ENCODE assay signal across 17 cellular contexts in genomic region chr10:70649526-70649925, GRCh38. TPM values are rescaled to one million over a fixed set of nuclear protein-coding genes. Genes with fewer than 3 reads are reported as not detected.
A peak's percentile ranks its signal among the peaks of the same experiment; 100 is the strongest.
DNase-seq lines count a peak whose midpoint lies in the region; ATAC-seq, FAIRE-seq and TF ChIP-seq lines count a peak whose summit lies in the region.
"Had no signal": no experiment of that assay in that cellular context is flagged by ENCODE, and none has a peak within 500 bp of the region (broad histone marks: within the 10 kb centered on the region; RNA-seq: fewer than 3 reads in every experiment).

No MANE protein-coding gene starts in this region.

- ATAC-seq in pancreas (no peak), GM21529 (IDR thresholded peaks at IDR 0.05; ENCODE audit: unreplicated experiment) (no peak), HG03342 (IDR thresholded peaks at IDR 0.05; ENCODE audit: unreplicated experiment) (no peak)
- ATAC-seq: right lobe of liver had no signal

- H3K36me3 Mint-ChIP-seq in activated T-helper 1 cell treated with anti-CD3 and anti-CD28 coated beads, Interleukin-12 subunit alpha, Interleukin-12 subunit beta, Interleukin-2, Interleukin-4 antibody, amounts not matched to agents 30 ng/mL and 10 ng/mL and 1 ng/mL, durations not matched to agents 14 hours and 24 hours and 36 hours (ENCODE audit: low read depth): no peaks in the 10 kb centered on the region

- no peaks in the 10 kb centered on the region for H3K27me3 ChIP-seq in pancreas
- H3K27me3 ChIP-seq: right lobe of liver, SJCRH30, testis had no signal

- peaks cover 1% of the 10 kb centered on the region for H3K27me3 Mint-ChIP-seq in activated T-helper 1 cell treated with anti-CD3 and anti-CD28 coated beads, Interleukin-12 subunit alpha, Interleukin-12 subunit beta, Interleukin-2, Interleukin-4 antibody, amounts not matched to agents 30 ng/mL and 10 ng/mL and 1 ng/mL, durations not matched to agents 14 hours and 24 hours and 36 hours (ENCODE audit: insufficient read depth)

- peaks cover 6% of the 10 kb centered on the region for H3K4me1 Mint-ChIP-seq in activated T-helper 1 cell treated with anti-CD3 and anti-CD28 coated beads, Interleukin-12 subunit alpha, Interleukin-12 subunit beta, Interleukin-2, Interleukin-4 antibody, amounts not matched to agents 30 ng/mL and 10 ng/mL and 1 ng/mL, durations not matched to agents 14 hours and 24 hours and 36 hours (ENCODE audit: low read depth)

- peak; percentile 28 for DNase-seq in DMS53 treated with DMSO at 0.1 percent for 48 hours (lab: John Stamatoyannopoulos, UW; ENCODE audit: unreplicated experiment)
- DNase-seq in T1000 (lab: John Stamatoyannopoulos, UW): peak; percentile 18
- DNase-seq in islet precursor cell: peak; percentile 60
- no peak for DNase-seq in pancreas
- no peak for DNase-seq in activated T-helper 1 cell treated with anti-CD3 and anti-CD28 coated beads, Interleukin-12 subunit alpha, Interleukin-12 subunit beta, Interleukin-2, Interleukin-4 antibody, amounts not matched to agents 30 ng/mL and 10 ng/mL and 1 ng/mL, durations not matched to agents 14 hours and 24 hours and 36 hours (ENCODE audit: low spot score)
- DNase-seq: activated CD4-positive, CD25-positive, alpha-beta regulatory T cell; activated effector memory CD4-positive, alpha-beta T cell treated with anti-CD3 and anti-CD28 coated beads, Interleukin-2, amount 50 U/mL, for 16 hours; cerebellar nuclear complex; NCI-H1092; NCI-H510A treated with DMSO at 0.1 percent for 48 hours; right lobe of liver; SJCRH30; testis had no signal

- H3K4me3 ChIP-seq in HEK293 (ENCODE audit: low read depth, low read length): no peak overlapping the region
- no peak overlapping the region for H3K4me3 ChIP-seq in pancreas
- H3K4me3 ChIP-seq: esophagus muscularis mucosa, right lobe of liver, SJCRH30, testis had no signal

- H3K9me3 ChIP-seq in HEK293 (ENCODE audit: control insufficient read depth, insufficient read depth, low read depth, low read length) (no peaks in the 10 kb centered on the region), pancreas (no peaks in the 10 kb centered on the region)
- H3K9me3 ChIP-seq: right lobe of liver, testis had no signal

- H3K27ac ChIP-seq in HEK293 (ENCODE audit: extremely low read depth, low read depth, low read length) (no peak overlapping the region), pancreas (no peak overlapping the region)
- H3K27ac ChIP-seq: esophagus muscularis mucosa, right lobe of liver, SJCRH30, testis had no signal

- intact Hi-C loops in pancreas (cut with DNase I): no loop called here
- intact Hi-C loops in activated T-helper 1 cell treated with anti-CD3 and anti-CD28 coated beads, Interleukin-12 subunit alpha, Interleukin-12 subunit beta, Interleukin-2, Interleukin-4 antibody, amounts not matched to agents 30 ng/mL and 10 ng/mL and 1 ng/mL, durations not matched to agents 14 hours and 24 hours and 36 hours (cut with micrococcal nuclease): no loop called here

- FAIRE-seq in pancreas (lab: Jason Lieb, UNC): no peak

- no peak overlapping the region for H3K27ac Mint-ChIP-seq in activated T-helper 1 cell treated with anti-CD3 and anti-CD28 coated beads, Interleukin-12 subunit alpha, Interleukin-12 subunit beta, Interleukin-2, Interleukin-4 antibody, amounts not matched to agents 30 ng/mL and 10 ng/mL and 1 ng/mL, durations not matched to agents 14 hours and 24 hours and 36 hours

- TF ChIP-seq CTCF in HEK293 (tag by site-specific recombination; IDR thresholded peaks at IDR 0.05) (no peak), pancreas (IDR thresholded peaks at IDR 0.05) (no peak)

- H3K4me3 Mint-ChIP-seq in activated T-helper 1 cell treated with anti-CD3 and anti-CD28 coated beads, Interleukin-12 subunit alpha, Interleukin-12 subunit beta, Interleukin-2, Interleukin-4 antibody, amounts not matched to agents 30 ng/mL and 10 ng/mL and 1 ng/mL, durations not matched to agents 14 hours and 24 hours and 36 hours: no peak overlapping the region

- peaks cover 45% of the 10 kb centered on the region for H3K9me3 Mint-ChIP-seq in activated T-helper 1 cell treated with anti-CD3 and anti-CD28 coated beads, Interleukin-12 subunit alpha, Interleukin-12 subunit beta, Interleukin-2, Interleukin-4 antibody, amounts not matched to agents 30 ng/mL and 10 ng/mL and 1 ng/mL, durations not matched to agents 14 hours and 24 hours and 36 hours

- H3K4me1 ChIP-seq in HEK293 (ENCODE audit: control insufficient read depth, insufficient read depth, low read length) (no peaks in the 10 kb centered on the region), pancreas (no peaks in the 10 kb centered on the region)
- H3K4me1 ChIP-seq: right lobe of liver had no signal

- POLR2A ChIA-PET in HEK293 (lab: Yijun Ruan, JAX): no interaction called here

- CTCF ChIA-PET in HEK293 (lab: Yijun Ruan, JAX): no interaction called here

- WGBS in pancreas, 2 donors: 59 to 64% methylated on average over 4 of the region's 4 CpGs

- H3K36me3 ChIP-seq in HEK293 (ENCODE audit: control insufficient read depth in 2 of 2, insufficient read depth in 1 of 2, low read length in 2 of 2) (no peaks in the 10 kb centered on the region), pancreas (no peaks in the 10 kb centered on the region)
- H3K36me3 ChIP-seq: esophagus muscularis mucosa, right lobe of liver, SJCRH30 had no signal

TF ChIP-seq in HEK293, 187 proteins besides CTCF, POLR2A, EP300 and RAD21:
- no peak for TF ChIP-seq ZBTB44 (tag by site-specific recombination; IDR thresholded peaks at IDR 0.05)
- peak; percentile 82 for TF ChIP-seq SCRT2 (tag by site-specific recombination; IDR thresholded peaks at IDR 0.05)

RNA-seq across cellular contexts. Expression of gene ADAMTS14, which starts 22.8 kb away (rescaled TPM):
- total RNA-seq in pancreas: 1 to 10 TPM in 1 of 6 donors, under 1 TPM in 3, not detected in 2; 0.06 to 2.2 (median 0.23) TPM
- under 1 TPM; 0.12 to 0.34 TPM for polyA plus RNA-seq in pancreas
- total RNA-seq in activated T-helper 1 cell treated with anti-CD3 and anti-CD28 coated beads, Interleukin-12 subunit alpha, Interleukin-12 subunit beta, Interleukin-2, Interleukin-4 antibody, amounts not matched to agents 30 ng/mL and 10 ng/mL and 1 ng/mL, durations not matched to agents 14 hours and 24 hours and 36 hours: 0.21 and 0.37 TPM in 2 replicates

RNA-seq across cellular contexts. Expression of gene PRF1, which starts 47.0 kb away (rescaled TPM):
- total RNA-seq in pancreas: 1 to 10 TPM in 3 of 6 donors, under 1 TPM in 3; 0.16 to 1.8 (median 0.76) TPM
- polyA plus RNA-seq in pancreas: under 1 TPM; 0.30 to 0.54 TPM
- 100 and 103 TPM in 2 replicates for total RNA-seq in activated T-helper 1 cell treated with anti-CD3 and anti-CD28 coated beads, Interleukin-12 subunit alpha, Interleukin-12 subunit beta, Interleukin-2, Interleukin-4 antibody, amounts not matched to agents 30 ng/mL and 10 ng/mL and 1 ng/mL, durations not matched to agents 14 hours and 24 hours and 36 hours
- total RNA-seq: SJCRH30 had no signal

Comparison
In these comparisons a context has a peak if more than half of its experiments do, and no peak if none do; other contexts are left out.
1. DNase-seq: peak in DMS53 treated with DMSO at 0.1 percent for 48 hours (single experiment), T1000 (single experiment) and islet precursor cell (single experiment); none in pancreas (0 of 6) and activated T-helper 1 cell treated with anti-CD3 and anti-CD28 coated beads, Interleukin-12 subunit alpha, Interleukin-12 subunit beta, Interleukin-2, Interleukin-4 antibody, amounts not matched to agents 30 ng/mL and 10 ng/mL and 1 ng/mL, durations not matched to agents 14 hours and 24 hours and 36 hours (single experiment).
2. RNA of gene PRF1, which starts 47.0 kb away (total RNA-seq): 100 to 103 TPM in activated T-helper 1 cell treated with anti-CD3 and anti-CD28 coated beads, Interleukin-12 subunit alpha, Interleukin-12 subunit beta, Interleukin-2, Interleukin-4 antibody, amounts not matched to agents 30 ng/mL and 10 ng/mL and 1 ng/mL, durations not matched to agents 14 hours and 24 hours and 36 hours; 0.16 to 1.8 TPM in pancreas; every median in the first group is over 10 times any median in the second.